ENCODE assay signal across 16 cellular contexts in the genomic region with DNA sequence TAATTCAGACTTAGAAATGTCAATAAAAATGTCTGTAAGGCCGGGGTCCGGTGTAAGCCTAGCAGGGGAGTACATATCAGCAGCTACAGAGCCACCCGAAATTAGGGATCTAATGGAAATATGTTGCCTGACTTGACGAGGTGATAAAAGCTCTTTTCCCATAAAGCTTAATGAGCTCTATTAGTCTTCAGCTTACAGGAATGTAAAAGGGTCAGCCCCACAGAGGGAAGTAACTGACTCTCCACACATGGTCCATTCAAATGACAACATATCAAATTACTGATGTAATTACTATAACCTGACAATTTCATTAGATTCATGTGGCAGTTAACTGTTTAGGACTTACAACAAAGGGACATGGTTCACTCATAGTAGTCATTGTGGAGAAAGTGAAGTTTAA.
"Had no signal": no experiment of that assay in that cellular context is flagged by ENCODE, and none has a peak within 500 bp of the region (broad histone marks: within the 10 kb centered on the region; RNA-seq: fewer than 3 reads in every experiment).

No MANE protein-coding gene starts in this region.

- ATAC-seq: activated CD8-positive, alpha-beta memory T cell treated with anti-CD3 and anti-CD28 coated beads, Interleukin-2, amount 10 ng/mL, durations not matched to agents 7 days and 5 days; activated T-cell treated with anti-CD3 and anti-CD28 coated beads, Interleukin-2, amount 50 U/mL, for 4 hours; gastrocnemius medialis; heart right ventricle; left ventricle myocardium superior; right lobe of liver; stimulated activated effector memory CD8-positive, alpha-beta T cell treated with anti-CD3 and anti-CD28 coated beads, Interleukin-12 subunit alpha, Interleukin-12 subunit beta, amount 100 ng/mL, for 72 hours had no signal

- DNase-seq: activated CD4-positive, alpha-beta T cell treated with anti-CD3 and anti-CD28 coated beads, Interleukin-2, amount 50 U/mL, for 4 hours; activated CD4-positive, CD25-positive, alpha-beta regulatory T cell treated with anti-CD3 and anti-CD28 coated beads, Interleukin-2, amount 50 U/mL, for 72 hours; activated CD8-positive, alpha-beta memory T cell treated with anti-CD3 and anti-CD28 coated beads, Interleukin-2, amount 10 ng/mL, durations not matched to agents 7 days and 5 days; activated gamma-delta T cell; activated T-cell treated with anti-CD3 and anti-CD28 coated beads, Interleukin-2, amount 50 U/mL, for 4 hours; amygdala; effector memory CD4-positive, alpha-beta T cell; gastrocnemius medialis; heart right ventricle; islet precursor cell; left ventricle myocardium superior; mesenchymal stem cell; right lobe of liver; substantia nigra; trophoblast cell had no signal
